ENCODE assay signal across 2 cellular contexts in genomic region chr17:81652901-81653771, GRCh38.
TF ChIP-seq lines count a peak whose summit lies in the region.

No MANE protein-coding gene starts in this region.

TF ChIP-seq in SK-N-SH, 30 proteins besides CTCF, POLR2A, EP300 and RAD21 (continued from another document):
- TF ChIP-seq SIN3A (IDR thresholded peaks at IDR 0.05; ENCODE audit: borderline replicate concordance, low read depth, low read length) (no peak), FOXJ3 (CRISPR knock-in tag; IDR thresholded peaks at IDR 0.05) (no peak), MAX (IDR thresholded peaks at IDR 0.05; ENCODE audit: low read depth) (no peak)
TF ChIP-seq in SK-N-SH: peak in this region for 0.

TF ChIP-seq in SK-N-SH treated with all-trans-retinoic acid at 6 μM for 48 hours, 23 proteins besides CTCF, POLR2A, EP300 and RAD21 (continued from another document):
- TF ChIP-seq TSHZ2 (CRISPR knock-in tag; IDR thresholded peaks at IDR 0.05) (no peak), OSR1 (CRISPR knock-in tag; IDR thresholded peaks at IDR 0.05) (no peak), POU6F1 (CRISPR knock-in tag; IDR thresholded peaks at IDR 0.05; ENCODE audit: borderline replicate concordance, low read depth) (no peak), RARB (CRISPR knock-in tag; IDR thresholded peaks at IDR 0.05) (no peak), ESRRG (CRISPR knock-in tag; IDR thresholded peaks at IDR 0.05) (no peak), ZFP3 (CRISPR knock-in tag; IDR thresholded peaks at IDR 0.05) (no peak), TCF4 (CRISPR knock-in tag; IDR thresholded peaks at IDR 0.05; ENCODE audit: borderline replicate concordance) (no peak), CSRNP3 (CRISPR knock-in tag; IDR thresholded peaks at IDR 0.05) (no peak), SNAI2 (CRISPR knock-in tag; IDR thresholded peaks at IDR 0.05) (no peak), CREB5 (CRISPR knock-in tag; IDR thresholded peaks at IDR 0.05; ENCODE audit: low read depth) (no peak), GLIS3 (CRISPR knock-in tag; IDR thresholded peaks at IDR 0.05) (no peak)
